In genomic region chr15:64938192-64938591, GRCh38 we compare ENCODE assay signal across 14 cellular contexts. TPM values are rescaled to one million over a fixed set of nuclear protein-coding genes. Genes with fewer than 3 reads are reported as not detected.
DNase-seq lines count a peak whose midpoint lies in the region; ATAC-seq and TF ChIP-seq lines count a peak whose summit lies in the region.
"Had no signal": no experiment of that assay in that cellular context is flagged by ENCODE, and none has a peak within 500 bp of the region (broad histone marks: within the 10 kb centered on the region; RNA-seq: fewer than 3 reads in every experiment).

No MANE protein-coding gene starts in this region.

- H3K27ac ChIP-seq in OCI-LY7 (ENCODE audit: low read depth, low read length, poor library complexity, severe bottlenecking), result no peak overlapping the region
- no peak overlapping the region for H3K27ac ChIP-seq in endodermal cell (ENCODE audit: low read depth, low read length)
- peak overlapping the region; percentile 36 for H3K27ac ChIP-seq in parathyroid adenoma
- H3K27ac ChIP-seq: 22Rv1 had no signal

- H3K9ac ChIP-seq in endodermal cell (ENCODE audit: extremely low read depth, low read length, poor library complexity, severe bottlenecking), result no peak overlapping the region
- no peak overlapping the region for H3K9ac ChIP-seq in parathyroid adenoma

- peaks cover 66% of the 10 kb centered on the region for H3K36me3 Mint-ChIP-seq in endodermal cell (ENCODE audit: low read depth)

- H3K4me3 ChIP-seq in OCI-LY7 (ENCODE audit: low read depth, low read length, poor library complexity, severe bottlenecking) (no peak overlapping the region), endodermal cell (ENCODE audit: low read length) (no peak overlapping the region), parathyroid adenoma (ENCODE audit: low read depth, low read length) (no peak overlapping the region)
- H3K4me3 ChIP-seq: testis had no signal

- no peak overlapping the region for H3K4me2 ChIP-seq in OCI-LY7 (ENCODE audit: low read length)
- H3K4me2 ChIP-seq in parathyroid adenoma (ENCODE audit: low read length), result no peak overlapping the region

- no TSS peak for BruUV-seq in OCI-LY7 (replicated peaks; lab: Mats Ljungman, UMichigan)

- H2AFZ ChIP-seq in OCI-LY7 (ENCODE audit: low read length), result no peak overlapping the region
- no peak overlapping the region for H2AFZ ChIP-seq in parathyroid adenoma

- no peaks in the 10 kb centered on the region for H3K4me1 ChIP-seq in OCI-LY7 (ENCODE audit: insufficient read depth, low read length, poor library complexity, severe bottlenecking)
- no peaks in the 10 kb centered on the region for H3K4me1 ChIP-seq in endodermal cell (ENCODE audit: control insufficient read depth, insufficient read depth, low read length)
- no peaks in the 10 kb centered on the region for H3K4me1 ChIP-seq in parathyroid adenoma

- no peaks in the 10 kb centered on the region for H3K9me2 ChIP-seq in OCI-LY7 (ENCODE audit: insufficient read depth, low read length)

- DNase-seq in DMS 273 (lab: John Stamatoyannopoulos, UW; ENCODE audit: unreplicated experiment) (peak; percentile 9), DMS 273 treated with DMSO at 0.1 percent for 48 hours (lab: John Stamatoyannopoulos, UW) (no peak), OCI-LY7 (ENCODE audit: low spot score) (peak; percentile 22), endodermal cell (no peak), CD1c-positive myeloid dendritic cell (ENCODE audit: extremely low spot score) (no peak)
- DNase-seq: activated CD4-positive, alpha-beta T cell treated with anti-CD3 and anti-CD28 coated beads, Interleukin-2, amount 50 U/mL, for 1 hour; NCI-H2107; testis had no signal

- TF ChIP-seq CTCF in OCI-LY7 (conservative IDR thresholded peaks at IDR 0.05; ENCODE audit: low read length) (no peak), endodermal cell (conservative IDR thresholded peaks at IDR 0.05) (no peak), parathyroid adenoma (IDR thresholded peaks at IDR 0.05) (no peak)

- H3K27me3 Mint-ChIP-seq in endodermal cell (ENCODE audit: insufficient read depth), result no peaks in the 10 kb centered on the region

- H4K20me1 ChIP-seq in OCI-LY7 (ENCODE audit: insufficient read depth, low read length), result no peaks in the 10 kb centered on the region

- H3K4me3 Mint-ChIP-seq in endodermal cell, result no peak overlapping the region
- H3K4me3 Mint-ChIP-seq: neural crest cell had no signal

- intact Hi-C loops in OCI-LY7 (cut with micrococcal nuclease; ENCODE audit: unreplicated experiment), result no loop called here

- ATAC-seq in HG03135 (IDR thresholded peaks at IDR 0.05; ENCODE audit: unreplicated experiment) (no peak), GM21526 (IDR thresholded peaks at IDR 0.05; ENCODE audit: low FRiP score, unreplicated experiment) (no peak)

- H3K9me3 Mint-ChIP-seq in endodermal cell, result no peaks in the 10 kb centered on the region
- H3K9me3 Mint-ChIP-seq: activated T-helper 2 cell treated with anti-CD3 and anti-CD28 coated beads, Interferon-gamma antibody, Interleukin-2, Interleukin-4, amounts not matched to agents 10 μg/mL and 5 μg/mL and 100 μg/mL, durations not matched to agents 14 hours and 24 hours and 36 hours; neural crest cell had no signal

- no peaks in the 10 kb centered on the region for H3K36me3 ChIP-seq in OCI-LY7 (ENCODE audit: insufficient read depth, low read length)
- peaks cover 78% of the 10 kb centered on the region for H3K36me3 ChIP-seq in endodermal cell (ENCODE audit: control insufficient read depth, insufficient read depth, low read length)
- H3K36me3 ChIP-seq in parathyroid adenoma (ENCODE audit: control insufficient read depth, insufficient read depth, low read length), result no peaks in the 10 kb centered on the region

- H3K27ac Mint-ChIP-seq in endodermal cell, result peak overlapping the region; percentile 9
- H3K27ac Mint-ChIP-seq: activated T-helper 2 cell treated with anti-CD3 and anti-CD28 coated beads, Interferon-gamma antibody, Interleukin-2, Interleukin-4, amounts not matched to agents 10 μg/mL and 5 μg/mL and 100 μg/mL, durations not matched to agents 14 hours and 24 hours and 36 hours had no signal

- no peaks in the 10 kb centered on the region for H3K9me3 ChIP-seq in OCI-LY7 (ENCODE audit: low read length)
- H3K9me3 ChIP-seq in endodermal cell (ENCODE audit: control insufficient read depth, low read length), result no peaks in the 10 kb centered on the region
- H3K9me3 ChIP-seq in parathyroid adenoma (ENCODE audit: control insufficient read depth, low read length), result no peaks in the 10 kb centered on the region
- H3K9me3 ChIP-seq: testis had no signal

- POLR2A ChIA-PET in OCI-LY7 (lab: Charles Lee), result interaction anchor here (0.6 kb wide), 1 partner anchor 184 kb away, joined by 3 read pairs; no protein-coding TSS in a partner anchor

- CTCF ChIA-PET in OCI-LY7 (lab: Charles Lee; ENCODE audit: unreplicated experiment), result no interaction called here

- H3K79me2 ChIP-seq in OCI-LY7 (ENCODE audit: insufficient read depth, low read depth, low read length) (no peaks in the 10 kb centered on the region), parathyroid adenoma (no peaks in the 10 kb centered on the region)

- 78 to 80% methylated on average over 2 to 3 of the region's 3 CpGs for WGBS in endodermal cell (ENCODE audit: insufficient coverage in 1 of 2, insufficient read length in 1 of 2), 2 experiments

- H3K4me1 Mint-ChIP-seq in endodermal cell, result peaks cover 7% of the 10 kb centered on the region

- no peaks in the 10 kb centered on the region for H3K27me3 ChIP-seq in endodermal cell (ENCODE audit: control insufficient read depth, insufficient read depth, low read length, poor library complexity, severe bottlenecking)
- no peaks in the 10 kb centered on the region for H3K27me3 ChIP-seq in parathyroid adenoma (ENCODE audit: control insufficient read depth, insufficient read depth, low read length)
- H3K27me3 ChIP-seq: testis had no signal

RNA-seq across cellular contexts. Expression of gene ANKDD1A, which starts 26.5 kb away (rescaled TPM):
- total RNA-seq in OCI-LY7 (2014; rRNA removed; shearing (Covaris generic)), result 0.88 and 2.1 TPM in 2 replicates
- total RNA-seq in OCI-LY7 (2022), result 3.1 and 5.1 TPM in 2 replicates
- 10 to 100 TPM; 22.5 to 30.0 TPM for total RNA-seq in endodermal cell
- 6.2 TPM for polyA plus RNA-seq in endodermal cell (2013, experiment 1 of 2)
- polyA plus RNA-seq in endodermal cell (2013, experiment 2 of 2), result 8.7 TPM

RNA-seq across cellular contexts. Expression of gene SPG21, which starts 51.5 kb away (rescaled TPM):
- total RNA-seq in OCI-LY7 (2014; rRNA removed; shearing (Covaris generic)), result 49.6 and 56.4 TPM in 2 replicates
- 83.9 and 95.4 TPM in 2 replicates for total RNA-seq in OCI-LY7 (2022)
- 10 to 100 TPM; 77.0 to 96.1 TPM for total RNA-seq in endodermal cell
- polyA plus RNA-seq in endodermal cell (2013, experiment 1 of 2), result 88.1 TPM
- polyA plus RNA-seq in endodermal cell (2013, experiment 2 of 2), result 84.5 TPM

Comparison
In these comparisons a context has a peak if more than half of its experiments do, and no peak if none do; other contexts are left out.
1. DNase-seq: peak in DMS 273 (single experiment) and OCI-LY7 (single experiment); none in DMS 273 treated with DMSO at 0.1 percent for 48 hours (single experiment), endodermal cell (single experiment) and CD1c-positive myeloid dendritic cell (single experiment).